Comparison of ENCODE assay signal across 1 cellular context in the genomic region with DNA sequence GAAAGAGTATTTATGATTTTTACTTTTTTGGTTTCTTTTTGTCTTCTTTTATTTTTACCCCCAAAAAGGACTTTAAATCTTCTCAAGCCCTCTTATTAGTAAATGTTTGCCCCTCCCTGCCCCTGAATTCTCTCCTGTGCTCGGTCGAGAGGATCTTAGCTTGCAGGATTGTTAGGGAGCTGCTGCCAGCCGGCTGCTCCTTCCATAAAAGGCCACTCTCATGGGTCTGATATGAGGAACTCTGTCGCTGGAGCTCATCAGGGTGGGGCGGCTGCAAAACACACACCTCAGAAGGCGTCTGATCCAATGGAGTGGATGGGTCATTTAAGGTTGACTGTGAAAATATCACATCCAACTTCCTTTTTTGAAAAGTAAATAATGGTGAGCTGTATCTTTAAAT.
TF ChIP-seq lines count a peak whose summit lies in the region.

No MANE protein-coding gene starts in this region.

TF ChIP-seq in WTC11, 78 proteins besides CTCF, POLR2A, EP300 and RAD21 (continued from another document):
- TF ChIP-seq ZBTB21 (CRISPR knock-in tag; IDR thresholded peaks at IDR 0.05; ENCODE audit: borderline replicate concordance) (no peak), CREB1 (CRISPR knock-in tag; IDR thresholded peaks at IDR 0.05) (no peak), ATF1 (CRISPR knock-in tag; IDR thresholded peaks at IDR 0.05) (no peak)
- TF ChIP-seq, protein P1, sequence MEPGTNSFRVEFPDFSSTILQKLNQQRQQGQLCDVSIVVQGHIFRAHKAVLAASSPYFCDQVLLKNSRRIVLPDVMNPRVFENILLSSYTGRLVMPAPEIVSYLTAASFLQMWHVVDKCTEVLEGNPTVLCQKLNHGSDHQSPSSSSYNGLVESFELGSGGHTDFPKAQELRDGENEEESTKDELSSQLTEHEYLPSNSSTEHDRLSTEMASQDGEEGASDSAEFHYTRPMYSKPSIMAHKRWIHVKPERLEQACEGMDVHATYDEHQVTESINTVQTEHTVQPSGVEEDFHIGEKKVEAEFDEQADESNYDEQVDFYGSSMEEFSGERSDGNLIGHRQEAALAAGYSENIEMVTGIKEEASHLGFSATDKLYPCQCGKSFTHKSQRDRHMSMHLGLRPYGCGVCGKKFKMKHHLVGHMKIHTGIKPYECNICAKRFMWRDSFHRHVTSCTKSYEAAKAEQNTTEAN (CRISPR knock-in tag; IDR thresholded peaks at IDR 0.05) = no peak
